In genomic region chr14:34043627-34044372, GRCh38 we compare ENCODE assay signal across 8 cellular contexts.
DNase-seq lines count a peak whose midpoint lies in the region; ATAC-seq, FAIRE-seq and TF ChIP-seq lines count a peak whose summit lies in the region.

No MANE protein-coding gene starts in this region.

- peak; percentile 93 for ATAC-seq in GM18502 (IDR thresholded peaks at IDR 0.05; ENCODE audit: poor library complexity, unreplicated experiment)
- peak; percentile 92 for ATAC-seq in HG02642 (IDR thresholded peaks at IDR 0.05; ENCODE audit: poor library complexity, unreplicated experiment)

- POLR2A ChIA-PET in HEK293T (lab: Yijun Ruan, JAX): interaction anchor here (0.6 kb wide), 1 partner anchor 615 kb away, joined by 3 read pairs; no protein-coding TSS in a partner anchor

- peak; percentile 73 for FAIRE-seq in RCC 7860 (lab: Jason Lieb, UNC)

- CTCF ChIA-PET in HEK293T (lab: Yijun Ruan, JAX): no interaction called here

- DNase-seq in RCC 7860 (ENCODE audit: low spot score) (peak; percentile 70), Ammon's horn (ENCODE audit: low spot score) (no peak), HEK293T (ENCODE audit: extremely low spot score) (no peak), NCI-H146 (lab: John Stamatoyannopoulos, UW) (no peak)
- peak; percentile 31 for DNase-seq in activated naive CD8-positive, alpha-beta T cell treated with anti-CD3 and anti-CD28 coated beads, Interleukin-2, amount 50 U/mL, for 16 hours (ENCODE audit: low read depth, low spot score)
- peak; percentile 62 to 70 for DNase-seq in stimulated activated CD4-positive, alpha-beta T cell treated with anti-CD3 and anti-CD28 coated beads, Interleukin-2, amount 100 ng/mL, for 24 hours

TF ChIP-seq in HEK293T, 16 proteins besides CTCF, POLR2A, EP300 and RAD21:
- no peak for TF ChIP-seq NFRKB (IDR thresholded peaks at IDR 0.05)
- no peak for TF ChIP-seq ZNF384 (IDR thresholded peaks at IDR 0.05)
- TF ChIP-seq CTBP1 (IDR thresholded peaks at IDR 0.05; ENCODE audit: borderline replicate concordance): no peak
- no peak for TF ChIP-seq FOXA1 (IDR thresholded peaks at IDR 0.05)
- TF ChIP-seq SP1 (IDR thresholded peaks at IDR 0.05): no peak
- no peak for TF ChIP-seq FOXK2 (IDR thresholded peaks at IDR 0.05)
- TF ChIP-seq SUZ12 (IDR thresholded peaks at IDR 0.05): no peak
- TF ChIP-seq PKNOX1 (IDR thresholded peaks at IDR 0.05): no peak
- TF ChIP-seq LEF1 (IDR thresholded peaks at IDR 0.05; ENCODE audit: borderline replicate concordance): no peak

Comparison
In these comparisons a context has a peak if more than half of its experiments do, and no peak if none do; other contexts are left out.
1. DNase-seq: peak in RCC 7860 (single experiment), activated naive CD8-positive, alpha-beta T cell treated with anti-CD3 and anti-CD28 coated beads, Interleukin-2, amount 50 U/mL, for 16 hours (single experiment) and stimulated activated CD4-positive, alpha-beta T cell treated with anti-CD3 and anti-CD28 coated beads, Interleukin-2, amount 100 ng/mL, for 24 hours (2 of 2); none in Ammon's horn (single experiment), HEK293T (single experiment) and NCI-H146 (single experiment).